Comparison of ENCODE assay signal across 19 cellular contexts in genomic region chr1:100219879-100220278, GRCh38. TPM values are rescaled to one million over a fixed set of nuclear protein-coding genes. Genes with fewer than 3 reads are reported as not detected.
DNase-seq lines count a peak whose midpoint lies in the region; ATAC-seq lines count a peak whose summit lies in the region.
"Had no signal": no experiment of that assay in that cellular context is flagged by ENCODE, and none has a peak within 500 bp of the region (broad histone marks: within the 10 kb centered on the region; RNA-seq: fewer than 3 reads in every experiment).

No MANE protein-coding gene starts in this region.

- no peaks in the 10 kb centered on the region for H3K27me3 ChIP-seq in Karpas-422 (ENCODE audit: low read length)
- H3K27me3 ChIP-seq: esophagus squamous epithelium, thyroid gland had no signal

- H3K9me2 ChIP-seq in Karpas-422 (replicated peaks; ENCODE audit: insufficient read depth, low read length) = no peaks in the 10 kb centered on the region

- ATAC-seq in activated T-helper 17 cell treated with anti-CD3 and anti-CD28 coated beads, Interleukin-2, amount 50 U/mL, for 72 hours (replicated peaks) = peak; percentile 49
- ATAC-seq in stimulated activated naive B cell treated with anti-CD40 and anti-IgM and Interleukin-4, amounts not matched to agents 10 μg/mL and 1 μg/mL and 100 μg/mL, for 72 hours (replicated peaks) = no peak
- ATAC-seq in HG03196 (IDR thresholded peaks at IDR 0.05; ENCODE audit: unreplicated experiment) (no peak), GM21576 (IDR thresholded peaks at IDR 0.05; ENCODE audit: unreplicated experiment) (no peak)
- ATAC-seq: right cardiac atrium had no signal

- H3K4me1 Mint-ChIP-seq in activated CD4-positive, alpha-beta T cell treated with anti-CD3 and anti-CD28 coated beads, Interleukin-2, amount 10 ng/mL, durations not matched to agents 7 days and 5 days = peaks cover 9% of the 10 kb centered on the region
- H3K4me1 Mint-ChIP-seq in activated T-helper 17 cell treated with anti-CD3 and anti-CD28 coated beads, Interleukin-2, amount 50 U/mL, for 72 hours = peaks cover 9% of the 10 kb centered on the region
- H3K4me1 Mint-ChIP-seq in stimulated activated naive B cell treated with anti-CD40 and anti-IgM and Interleukin-4, amounts not matched to agents 10 μg/mL and 1 μg/mL and 100 μg/mL, for 72 hours = no peaks in the 10 kb centered on the region

- H3K27ac ChIP-seq in Karpas-422 (ENCODE audit: low read length) = no peak overlapping the region
- H3K27ac ChIP-seq: esophagus squamous epithelium, thyroid gland had no signal

- H3K36me3 ChIP-seq in Karpas-422 (ENCODE audit: insufficient read depth, low read length) = peaks cover 41% of the 10 kb centered on the region
- H3K36me3 ChIP-seq: thyroid gland had no signal

- DNase-seq in activated CD4-positive, alpha-beta T cell treated with anti-CD3 and anti-CD28 coated beads, Interleukin-2, amount 10 ng/mL, durations not matched to agents 7 days and 5 days = no peak
- DNase-seq in activated CD4-positive, alpha-beta T cell treated with anti-CD3 and anti-CD28 coated beads, Interleukin-2, amount 50 U/mL, for 1 hour = no peak
- peak; percentile 36 for DNase-seq in Karpas-422
- DNase-seq in iris pigment epithelial cell (ENCODE audit: low read depth) = peak; percentile 33
- DNase-seq in stimulated activated naive B cell treated with anti-CD40 and anti-IgM and Interleukin-4, amounts not matched to agents 10 μg/mL and 1 μg/mL and 100 μg/mL, for 72 hours = no peak
- DNase-seq: activated CD4-positive, alpha-beta T cell treated with anti-CD3 and anti-CD28 coated beads for 4 hours; esophagus squamous epithelium; hippocampal formation; NCI-H1092; right cardiac atrium; SHP77; stimulated activated CD4-positive, alpha-beta T cell treated with anti-CD3 and anti-CD28 coated beads, Interleukin-1b, Interleukin-23, amount 100 ng/mL, for 48 hours; thyroid gland had no signal

- no peak overlapping the region for H3K4me3 Mint-ChIP-seq in activated CD4-positive, alpha-beta T cell treated with anti-CD3 and anti-CD28 coated beads, Interleukin-2, amount 10 ng/mL, durations not matched to agents 7 days and 5 days
- H3K4me3 Mint-ChIP-seq in activated T-helper 17 cell treated with anti-CD3 and anti-CD28 coated beads, Interleukin-2, amount 50 U/mL, for 72 hours = no peak overlapping the region
- no peak overlapping the region for H3K4me3 Mint-ChIP-seq in stimulated activated naive B cell treated with anti-CD40 and anti-IgM and Interleukin-4, amounts not matched to agents 10 μg/mL and 1 μg/mL and 100 μg/mL, for 72 hours
- H3K4me3 Mint-ChIP-seq: dendritic cell treated with granulocyte-macrophage colony-stimulating factor and Interleukin-4, amounts not matched to agents 40 ng/mL and 50 ng/mL, for 4 days; T-helper 2 cell treated with Interferon-gamma antibody and Interleukin-4, amounts not matched to agents 5 μg/mL and 100 μg/mL, for 36 hours had no signal

- no peaks in the 10 kb centered on the region for H4K20me1 ChIP-seq in Karpas-422 (ENCODE audit: insufficient read depth, low read depth, low read length)

- CTCF ChIA-PET in activated CD4-positive, alpha-beta T cell treated with anti-CD3 and anti-CD28 coated beads, Interleukin-2, amount 10 ng/mL, durations not matched to agents 7 days and 5 days (lab: Charles Lee) = interaction anchor here (1.3 kb wide), 1 partner anchor 31 kb away, joined by 3 read pairs; no protein-coding TSS in a partner anchor

- POLR2A ChIA-PET in activated CD4-positive, alpha-beta T cell treated with anti-CD3 and anti-CD28 coated beads, Interleukin-2, amount 10 ng/mL, durations not matched to agents 7 days and 5 days (lab: Charles Lee) = no interaction called here

- no peak overlapping the region for H3K9ac ChIP-seq in Karpas-422 (ENCODE audit: low read length)

- no peak overlapping the region for H3K4me3 ChIP-seq in Karpas-422 (ENCODE audit: low read length)
- H3K4me3 ChIP-seq: esophagus squamous epithelium, thyroid gland had no signal

- peaks cover 15% of the 10 kb centered on the region for H3K79me2 ChIP-seq in Karpas-422 (ENCODE audit: low read length)

- no peak overlapping the region for H2AFZ ChIP-seq in Karpas-422 (ENCODE audit: low read length)

- peak overlapping the region; percentile 11 for H3K27ac Mint-ChIP-seq in activated CD4-positive, alpha-beta T cell treated with anti-CD3 and anti-CD28 coated beads, Interleukin-2, amount 10 ng/mL, durations not matched to agents 7 days and 5 days
- peak overlapping the region; percentile 23 for H3K27ac Mint-ChIP-seq in activated T-helper 17 cell treated with anti-CD3 and anti-CD28 coated beads, Interleukin-2, amount 50 U/mL, for 72 hours
- H3K27ac Mint-ChIP-seq in stimulated activated naive B cell treated with anti-CD40 and anti-IgM and Interleukin-4, amounts not matched to agents 10 μg/mL and 1 μg/mL and 100 μg/mL, for 72 hours = no peak overlapping the region
- H3K27ac Mint-ChIP-seq: activated T-helper 2 cell treated with anti-CD3 and anti-CD28 coated beads, Interferon-gamma antibody, Interleukin-2, Interleukin-4, amounts not matched to agents 10 μg/mL and 5 μg/mL and 100 μg/mL, durations not matched to agents 14 hours and 24 hours and 36 hours; dendritic cell treated with granulocyte-macrophage colony-stimulating factor and Interleukin-4, amounts not matched to agents 40 ng/mL and 50 ng/mL, for 4 days; T-helper 2 cell treated with Interferon-gamma antibody and Interleukin-4, amounts not matched to agents 5 μg/mL and 100 μg/mL, for 36 hours had no signal

- H3K9me3 ChIP-seq in Karpas-422 (ENCODE audit: low read length) = no peaks in the 10 kb centered on the region
- H3K9me3 ChIP-seq: esophagus squamous epithelium, thyroid gland had no signal

- H3K27me3 Mint-ChIP-seq in activated CD4-positive, alpha-beta T cell treated with anti-CD3 and anti-CD28 coated beads, Interleukin-2, amount 10 ng/mL, durations not matched to agents 7 days and 5 days = no peaks in the 10 kb centered on the region
- no peaks in the 10 kb centered on the region for H3K27me3 Mint-ChIP-seq in activated T-helper 17 cell treated with anti-CD3 and anti-CD28 coated beads, Interleukin-2, amount 50 U/mL, for 72 hours
- no peaks in the 10 kb centered on the region for H3K27me3 Mint-ChIP-seq in stimulated activated naive B cell treated with anti-CD40 and anti-IgM and Interleukin-4, amounts not matched to agents 10 μg/mL and 1 μg/mL and 100 μg/mL, for 72 hours
- H3K27me3 Mint-ChIP-seq: dendritic cell treated with granulocyte-macrophage colony-stimulating factor and Interleukin-4, amounts not matched to agents 40 ng/mL and 50 ng/mL, for 4 days had no signal

- no peaks in the 10 kb centered on the region for H3K4me1 ChIP-seq in Karpas-422 (ENCODE audit: low read length)
- H3K4me1 ChIP-seq: esophagus squamous epithelium, thyroid gland had no signal

- peaks cover 25% of the 10 kb centered on the region for H3K36me3 Mint-ChIP-seq in activated CD4-positive, alpha-beta T cell treated with anti-CD3 and anti-CD28 coated beads, Interleukin-2, amount 10 ng/mL, durations not matched to agents 7 days and 5 days (ENCODE audit: low read depth)
- peaks cover 44% of the 10 kb centered on the region for H3K36me3 Mint-ChIP-seq in activated T-helper 17 cell treated with anti-CD3 and anti-CD28 coated beads, Interleukin-2, amount 50 U/mL, for 72 hours (ENCODE audit: low read depth)
- H3K36me3 Mint-ChIP-seq in stimulated activated naive B cell treated with anti-CD40 and anti-IgM and Interleukin-4, amounts not matched to agents 10 μg/mL and 1 μg/mL and 100 μg/mL, for 72 hours = peaks cover 12 to 25% of the 10 kb centered on the region in 2 donors

- H3K9me3 Mint-ChIP-seq in activated CD4-positive, alpha-beta T cell treated with anti-CD3 and anti-CD28 coated beads, Interleukin-2, amount 10 ng/mL, durations not matched to agents 7 days and 5 days = no peaks in the 10 kb centered on the region
- H3K9me3 Mint-ChIP-seq in activated T-helper 17 cell treated with anti-CD3 and anti-CD28 coated beads, Interleukin-2, amount 50 U/mL, for 72 hours = no peaks in the 10 kb centered on the region
- no peaks in the 10 kb centered on the region for H3K9me3 Mint-ChIP-seq in stimulated activated naive B cell treated with anti-CD40 and anti-IgM and Interleukin-4, amounts not matched to agents 10 μg/mL and 1 μg/mL and 100 μg/mL, for 72 hours
- H3K9me3 Mint-ChIP-seq: activated T-helper 2 cell treated with anti-CD3 and anti-CD28 coated beads, Interferon-gamma antibody, Interleukin-2, Interleukin-4, amounts not matched to agents 10 μg/mL and 5 μg/mL and 100 μg/mL, durations not matched to agents 14 hours and 24 hours and 36 hours; dendritic cell treated with granulocyte-macrophage colony-stimulating factor and Interleukin-4, amounts not matched to agents 40 ng/mL and 50 ng/mL, for 4 days; T-helper 2 cell treated with Interferon-gamma antibody and Interleukin-4, amounts not matched to agents 5 μg/mL and 100 μg/mL, for 36 hours had no signal

- H3K4me2 ChIP-seq in Karpas-422 (ENCODE audit: low read depth, low read length, poor library complexity, severe bottlenecking) = no peak overlapping the region

RNA-seq across cellular contexts. Expression of gene DBT, which starts 29.8 kb away (rescaled TPM):
- total RNA-seq in activated CD4-positive, alpha-beta T cell treated with anti-CD3 and anti-CD28 coated beads, Interleukin-2, amount 10 ng/mL, durations not matched to agents 7 days and 5 days = 10 to 100 TPM; 10.3 to 10.7 TPM
- 7.3 and 13.1 TPM in 2 replicates for total RNA-seq in Karpas-422 (2014; rRNA removed; shearing (Covaris generic); ENCODE audit: low replicate concordance)
- 10 to 100 TPM; 12.3 to 12.6 TPM for total RNA-seq in activated T-helper 17 cell treated with anti-CD3 and anti-CD28 coated beads, Interleukin-2, amount 50 U/mL, for 72 hours

RNA-seq across cellular contexts. Expression of gene LRRC39, which starts 41.8 kb away (rescaled TPM):
- under 1 TPM; 0.46 to 0.72 TPM for total RNA-seq in activated CD4-positive, alpha-beta T cell treated with anti-CD3 and anti-CD28 coated beads, Interleukin-2, amount 10 ng/mL, durations not matched to agents 7 days and 5 days
- 3.5 and 5.2 TPM in 2 replicates for total RNA-seq in Karpas-422 (2014; rRNA removed; shearing (Covaris generic); ENCODE audit: low replicate concordance)
- 1 to 10 TPM in 1 of 2 donors, under 1 TPM in 1; 0.82 to 1.0 TPM for total RNA-seq in activated T-helper 17 cell treated with anti-CD3 and anti-CD28 coated beads, Interleukin-2, amount 50 U/mL, for 72 hours

RNA-seq across cellular contexts. Expression of gene RTCA, which starts 46.1 kb away (rescaled TPM):
- 10 to 100 TPM; 48.2 to 50.6 TPM for total RNA-seq in activated CD4-positive, alpha-beta T cell treated with anti-CD3 and anti-CD28 coated beads, Interleukin-2, amount 10 ng/mL, durations not matched to agents 7 days and 5 days
- total RNA-seq in Karpas-422 (2014; rRNA removed; shearing (Covaris generic); ENCODE audit: low replicate concordance) = 59.5 and 77.0 TPM in 2 replicates
- total RNA-seq in activated T-helper 17 cell treated with anti-CD3 and anti-CD28 coated beads, Interleukin-2, amount 50 U/mL, for 72 hours = 10 to 100 TPM; 48.3 to 57.7 TPM

Comparison
In these comparisons a context has a peak if more than half of its experiments do, and no peak if none do; other contexts are left out.
1. DNase-seq: peak in Karpas-422 (single experiment) and iris pigment epithelial cell (single experiment); none in activated CD4-positive, alpha-beta T cell treated with anti-CD3 and anti-CD28 coated beads, Interleukin-2, amount 10 ng/mL, durations not matched to agents 7 days and 5 days (single experiment), activated CD4-positive, alpha-beta T cell treated with anti-CD3 and anti-CD28 coated beads, Interleukin-2, amount 50 U/mL, for 1 hour (single experiment) and stimulated activated naive B cell treated with anti-CD40 and anti-IgM and Interleukin-4, amounts not matched to agents 10 μg/mL and 1 μg/mL and 100 μg/mL, for 72 hours (single experiment).